Comparison of ENCODE assay signal across 15 cellular contexts in genomic region chr11:2802389-2803185, GRCh38.
A peak's percentile ranks its signal among the peaks of the same experiment; 100 is the strongest.
DNase-seq lines count a peak whose midpoint lies in the region; ATAC-seq and TF ChIP-seq lines count a peak whose summit lies in the region.
"Had no signal": no experiment of that assay in that cellular context is flagged by ENCODE, and none has a peak within 500 bp of the region (broad histone marks: within the 10 kb centered on the region; RNA-seq: fewer than 3 reads in every experiment).

No MANE protein-coding gene starts in this region.

- no peaks in the 10 kb centered on the region for H3K9me3 ChIP-seq in adrenal gland (replicated peaks in 1 of 3)
- H3K9me3 ChIP-seq in mucosa of descending colon: no peaks in the 10 kb centered on the region
- H3K9me3 ChIP-seq: prostate gland had no signal

- H3K4me3 ChIP-seq in adrenal gland (no peak overlapping the region), mucosa of descending colon (no peak overlapping the region)
- H3K4me3 ChIP-seq: prostate gland had no signal

- intact Hi-C loops in Right ventricle myocardium superior (cut with DNase I) (no loop called here), cardiac septum (cut with DNase I) (no loop called here), adrenal gland (cut with DNase I) (no loop called here), mucosa of descending colon (cut with DNase I, micrococcal nuclease) (no loop called here)

- WGBS in adrenal gland, 4 donors: 90 to 94% (median 92%) methylated on average over 4 to 18 of the region's 18 CpGs

- H3K27me3 ChIP-seq in adrenal gland: no peaks in the 10 kb centered on the region

- H3K27ac ChIP-seq in adrenal gland: no peak overlapping the region
- H3K27ac ChIP-seq: prostate gland had no signal

- H3K4me1 ChIP-seq in adrenal gland (replicated peaks in 1 of 2) (peaks cover 0 to 8% of the 10 kb centered on the region in 2 donors), mucosa of descending colon (ENCODE audit: low read depth) (peaks cover 6% of the 10 kb centered on the region)

- no peak for TF ChIP-seq POLR2A in adrenal gland (IDR thresholded peaks at IDR 0.05)

- peak; percentile 38 for DNase-seq in Right ventricle myocardium superior
- no peak for DNase-seq in cardiac septum (ENCODE audit: low spot score)
- peak; percentile 1 to 47 (median 13) for DNase-seq in adrenal gland
- DNase-seq in mucosa of descending colon: peak in 2 of 3 donors; percentile 11 to 35
- DNase-seq in ureter (ENCODE audit: low spot score): peak; percentile 39
- DNase-seq in NCI-H345 (lab: John Stamatoyannopoulos, UW): no peak
- DNase-seq: amygdala, dermis blood vessel endothelial cell, DMS79, midbrain, NCI-H2107, trophoblast cell had no signal

- TF ChIP-seq CTCF in adrenal gland (IDR thresholded peaks at IDR 0.05) (no peak), mucosa of descending colon (IDR thresholded peaks at IDR 0.05) (no peak)

- ATAC-seq in Right ventricle myocardium superior (ENCODE audit: poor library complexity) (no peak), mucosa of descending colon (no peak), GM21360 (IDR thresholded peaks at IDR 0.05; ENCODE audit: unreplicated experiment) (no peak), HG02840 (IDR thresholded peaks at IDR 0.05; ENCODE audit: low FRiP score, unreplicated experiment) (no peak)

- H3K36me3 ChIP-seq in adrenal gland (replicated peaks in 1 of 2): no peaks in the 10 kb centered on the region
- H3K36me3 ChIP-seq in mucosa of descending colon (ENCODE audit: low read depth): no peaks in the 10 kb centered on the region
- H3K36me3 ChIP-seq: prostate gland had no signal

Comparison
In these comparisons a context has a peak if more than half of its experiments do, and no peak if none do; other contexts are left out.
1. DNase-seq: peak in Right ventricle myocardium superior (single experiment), adrenal gland (7 of 7), mucosa of descending colon (2 of 3) and ureter (single experiment); none in cardiac septum (single experiment) and NCI-H345 (single experiment).